In the genomic region with DNA sequence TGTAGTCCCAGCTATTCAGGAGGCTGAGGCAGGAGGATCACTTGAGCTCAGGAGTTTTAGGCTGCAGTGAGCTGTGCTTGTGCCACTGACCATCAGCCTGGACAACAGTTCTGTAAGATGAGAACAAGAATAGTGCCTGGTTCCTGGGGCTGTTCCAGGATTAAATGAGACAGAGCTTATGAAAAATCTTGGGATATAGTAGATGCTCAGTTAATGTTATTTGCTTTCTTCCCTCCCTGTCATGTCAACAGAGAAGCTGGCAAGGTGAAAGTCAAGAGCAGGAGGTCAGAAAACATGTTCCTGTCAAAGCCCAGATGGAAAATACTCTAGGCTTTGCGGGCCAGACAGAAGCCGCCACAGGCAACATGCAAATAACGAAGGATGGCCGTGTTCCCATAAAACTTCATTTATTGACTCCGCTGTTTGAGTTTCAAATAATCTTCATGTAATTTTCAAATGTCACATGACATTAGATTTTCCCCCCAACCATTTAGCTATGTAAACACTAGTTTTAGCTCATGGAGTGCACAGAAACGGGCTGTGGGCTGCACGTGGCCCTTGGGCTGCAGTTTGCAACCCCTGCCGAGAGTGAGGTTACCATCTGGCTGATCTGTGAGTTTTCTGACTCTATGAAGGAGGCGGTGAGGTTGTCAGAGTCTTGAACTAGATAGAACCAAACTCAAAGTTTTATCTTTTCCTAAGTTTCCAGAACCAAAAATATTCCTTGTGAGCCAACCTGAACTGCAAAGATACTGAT, we compare ENCODE assay signal across 2 cellular contexts.
TF ChIP-seq lines count a peak whose summit lies in the region.

No MANE protein-coding gene starts in this region.

TF ChIP-seq in A549, 52 proteins besides CTCF, POLR2A, EP300 and RAD21:
- TF ChIP-seq BCL3 (IDR thresholded peaks at IDR 0.05) (no peak), KDM1A (IDR thresholded peaks at IDR 0.05; ENCODE audit: low read depth) (peak; percentile 34; the same call in 1 of the 2 replicates), FOSB (CRISPR knock-in tag; IDR thresholded peaks at IDR 0.05) (no peak), SMC3 (IDR thresholded peaks at IDR 0.05) (no peak)
- TF ChIP-seq, protein P1, sequence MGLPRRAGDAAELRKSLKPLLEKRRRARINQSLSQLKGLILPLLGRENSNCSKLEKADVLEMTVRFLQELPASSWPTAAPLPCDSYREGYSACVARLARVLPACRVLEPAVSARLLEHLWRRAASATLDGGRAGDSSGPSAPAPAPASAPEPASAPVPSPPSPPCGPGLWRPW (IDR thresholded peaks at IDR 0.05), result no peak
- TF ChIP-seq, protein P2, sequence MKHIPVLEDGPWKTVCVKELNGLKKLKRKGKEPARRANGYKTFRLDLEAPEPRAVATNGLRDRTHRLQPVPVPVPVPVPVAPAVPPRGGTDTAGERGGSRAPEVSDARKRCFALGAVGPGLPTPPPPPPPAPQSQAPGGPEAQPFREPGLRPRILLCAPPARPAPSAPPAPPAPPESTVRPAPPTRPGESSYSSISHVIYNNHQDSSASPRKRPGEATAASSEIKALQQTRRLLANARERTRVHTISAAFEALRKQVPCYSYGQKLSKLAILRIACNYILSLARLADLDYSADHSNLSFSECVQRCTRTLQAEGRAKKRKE (CRISPR knock-in tag; IDR thresholded peaks at IDR 0.05; ENCODE audit: low read depth), result no peak

TF ChIP-seq in HCT116, 20 proteins besides CTCF, POLR2A, EP300 and RAD21 (continued from another document):
- TF ChIP-seq ZBTB33 (IDR thresholded peaks at IDR 0.05; ENCODE audit: extremely low read depth, insufficient replicate concordance, low read length) (no peak), ZFX (IDR thresholded peaks at IDR 0.05) (no peak), CBX3 (IDR thresholded peaks at IDR 0.05; ENCODE audit: low read depth) (no peak), SIN3A (IDR thresholded peaks at IDR 0.05; ENCODE audit: low read depth) (no peak), CEBPB (IDR thresholded peaks at IDR 0.05; ENCODE audit: low read depth) (no peak), ELF1 (IDR thresholded peaks at IDR 0.05; ENCODE audit: borderline replicate concordance, low read depth) (no peak), EZH2phosphoT487 (IDR thresholded peaks at IDR 0.05; ENCODE audit: borderline replicate concordance) (no peak), ZNF274 (IDR thresholded peaks at IDR 0.05; ENCODE audit: low read depth, low read length) (no peak), FOSL1 (IDR thresholded peaks at IDR 0.05; ENCODE audit: low read depth) (no peak), TCF7L2 (IDR thresholded peaks at IDR 0.05; ENCODE audit: borderline replicate concordance, extremely low read depth, insufficient read depth, insufficient read length) (no peak), SRF (IDR thresholded peaks at IDR 0.05; ENCODE audit: low read depth) (no peak), SP1 (IDR thresholded peaks at IDR 0.05; ENCODE audit: low read depth) (no peak), EZH2 (IDR thresholded peaks at IDR 0.05) (no peak), YY1 (IDR thresholded peaks at IDR 0.05; ENCODE audit: extremely low read depth, insufficient replicate concordance, low read depth, low read length) (no peak), EGR1 (IDR thresholded peaks at IDR 0.05; ENCODE audit: low read depth) (no peak)
- TF ChIP-seq, protein P3, sequence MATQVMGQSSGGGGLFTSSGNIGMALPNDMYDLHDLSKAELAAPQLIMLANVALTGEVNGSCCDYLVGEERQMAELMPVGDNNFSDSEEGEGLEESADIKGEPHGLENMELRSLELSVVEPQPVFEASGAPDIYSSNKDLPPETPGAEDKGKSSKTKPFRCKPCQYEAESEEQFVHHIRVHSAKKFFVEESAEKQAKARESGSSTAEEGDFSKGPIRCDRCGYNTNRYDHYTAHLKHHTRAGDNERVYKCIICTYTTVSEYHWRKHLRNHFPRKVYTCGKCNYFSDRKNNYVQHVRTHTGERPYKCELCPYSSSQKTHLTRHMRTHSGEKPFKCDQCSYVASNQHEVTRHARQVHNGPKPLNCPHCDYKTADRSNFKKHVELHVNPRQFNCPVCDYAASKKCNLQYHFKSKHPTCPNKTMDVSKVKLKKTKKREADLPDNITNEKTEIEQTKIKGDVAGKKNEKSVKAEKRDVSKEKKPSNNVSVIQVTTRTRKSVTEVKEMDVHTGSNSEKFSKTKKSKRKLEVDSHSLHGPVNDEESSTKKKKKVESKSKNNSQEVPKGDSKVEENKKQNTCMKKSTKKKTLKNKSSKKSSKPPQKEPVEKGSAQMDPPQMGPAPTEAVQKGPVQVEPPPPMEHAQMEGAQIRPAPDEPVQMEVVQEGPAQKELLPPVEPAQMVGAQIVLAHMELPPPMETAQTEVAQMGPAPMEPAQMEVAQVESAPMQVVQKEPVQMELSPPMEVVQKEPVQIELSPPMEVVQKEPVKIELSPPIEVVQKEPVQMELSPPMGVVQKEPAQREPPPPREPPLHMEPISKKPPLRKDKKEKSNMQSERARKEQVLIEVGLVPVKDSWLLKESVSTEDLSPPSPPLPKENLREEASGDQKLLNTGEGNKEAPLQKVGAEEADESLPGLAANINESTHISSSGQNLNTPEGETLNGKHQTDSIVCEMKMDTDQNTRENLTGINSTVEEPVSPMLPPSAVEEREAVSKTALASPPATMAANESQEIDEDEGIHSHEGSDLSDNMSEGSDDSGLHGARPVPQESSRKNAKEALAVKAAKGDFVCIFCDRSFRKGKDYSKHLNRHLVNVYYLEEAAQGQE (IDR thresholded peaks at IDR 0.05; ENCODE audit: low read depth), result no peak
- TF ChIP-seq, protein P4, sequence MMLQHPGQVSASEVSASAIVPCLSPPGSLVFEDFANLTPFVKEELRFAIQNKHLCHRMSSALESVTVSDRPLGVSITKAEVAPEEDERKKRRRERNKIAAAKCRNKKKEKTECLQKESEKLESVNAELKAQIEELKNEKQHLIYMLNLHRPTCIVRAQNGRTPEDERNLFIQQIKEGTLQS (IDR thresholded peaks at IDR 0.05), result no peak
